1 cellular context compared by ENCODE assay signal in the genomic region with DNA sequence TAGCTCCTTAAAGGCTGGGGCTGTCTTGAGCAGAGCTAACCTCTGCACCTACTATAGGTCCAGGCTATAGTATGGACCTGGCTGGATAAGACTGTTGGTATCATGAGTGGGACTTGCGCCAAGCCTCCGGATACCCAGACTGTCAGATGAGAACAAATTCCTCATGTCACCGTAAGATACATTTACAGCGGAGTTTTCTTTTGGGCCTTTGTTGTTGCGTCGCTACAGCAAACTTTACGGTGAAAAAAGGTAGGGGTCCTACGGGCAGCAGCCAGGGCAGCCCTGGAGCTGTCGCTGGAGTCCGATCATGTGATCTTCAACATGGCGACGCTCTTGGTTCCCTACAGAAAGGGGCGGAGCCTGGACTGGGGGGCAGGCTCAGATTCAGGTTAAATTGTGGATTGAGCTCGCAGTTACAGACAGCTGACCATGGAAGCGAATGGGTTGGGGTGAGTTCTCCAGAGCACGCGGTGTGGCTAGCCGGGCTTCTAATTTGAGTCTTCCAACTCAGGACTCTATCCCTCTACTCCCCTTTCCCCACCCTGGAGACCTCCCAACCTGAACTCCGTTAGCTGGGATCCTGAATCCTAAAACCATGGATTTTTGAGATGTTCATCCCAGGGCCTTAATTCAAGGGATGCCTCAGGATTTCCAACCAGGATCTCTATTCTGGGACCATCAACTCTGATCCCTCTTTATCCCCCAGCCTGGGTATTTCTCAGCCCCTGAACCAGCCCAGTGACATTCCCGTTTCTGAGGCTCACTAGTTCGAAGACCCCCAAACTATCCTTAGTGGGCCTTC.
TF ChIP-seq lines count a peak whose summit lies in the region.

Gene UROD, plus strand, starts transcription at position 418 of the 802 bp plus-strand sequence. Its CDS starts 12 bp downstream, at position 430.

TF ChIP-seq in HepG2, 621 proteins besides CTCF, POLR2A, EP300 and RAD21 (continued from another document and continues in another):
- TF ChIP-seq, protein P1, sequence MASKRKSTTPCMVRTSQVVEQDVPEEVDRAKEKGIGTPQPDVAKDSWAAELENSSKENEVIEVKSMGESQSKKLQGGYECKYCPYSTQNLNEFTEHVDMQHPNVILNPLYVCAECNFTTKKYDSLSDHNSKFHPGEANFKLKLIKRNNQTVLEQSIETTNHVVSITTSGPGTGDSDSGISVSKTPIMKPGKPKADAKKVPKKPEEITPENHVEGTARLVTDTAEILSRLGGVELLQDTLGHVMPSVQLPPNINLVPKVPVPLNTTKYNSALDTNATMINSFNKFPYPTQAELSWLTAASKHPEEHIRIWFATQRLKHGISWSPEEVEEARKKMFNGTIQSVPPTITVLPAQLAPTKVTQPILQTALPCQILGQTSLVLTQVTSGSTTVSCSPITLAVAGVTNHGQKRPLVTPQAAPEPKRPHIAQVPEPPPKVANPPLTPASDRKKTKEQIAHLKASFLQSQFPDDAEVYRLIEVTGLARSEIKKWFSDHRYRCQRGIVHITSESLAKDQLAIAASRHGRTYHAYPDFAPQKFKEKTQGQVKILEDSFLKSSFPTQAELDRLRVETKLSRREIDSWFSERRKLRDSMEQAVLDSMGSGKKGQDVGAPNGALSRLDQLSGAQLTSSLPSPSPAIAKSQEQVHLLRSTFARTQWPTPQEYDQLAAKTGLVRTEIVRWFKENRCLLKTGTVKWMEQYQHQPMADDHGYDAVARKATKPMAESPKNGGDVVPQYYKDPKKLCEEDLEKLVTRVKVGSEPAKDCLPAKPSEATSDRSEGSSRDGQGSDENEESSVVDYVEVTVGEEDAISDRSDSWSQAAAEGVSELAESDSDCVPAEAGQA (IDR thresholded peaks at IDR 0.05; ENCODE audit: low read depth) = peak; percentile 70; the same call in 1 of the 2 replicates
- TF ChIP-seq, protein P1 (CRISPR knock-in tag; IDR thresholded peaks at IDR 0.05; ENCODE audit: borderline replicate concordance) = no peak
- no peak for TF ChIP-seq GLI4 (CRISPR knock-in tag; IDR thresholded peaks at IDR 0.05; ENCODE audit: borderline replicate concordance)
- no peak for TF ChIP-seq ZBTB20 (CRISPR knock-in tag; IDR thresholded peaks at IDR 0.05; ENCODE audit: borderline replicate concordance, low read depth)
- no peak for TF ChIP-seq JUNB (CRISPR knock-in tag; IDR thresholded peaks at IDR 0.05; ENCODE audit: borderline replicate concordance)
- no peak for TF ChIP-seq SMARCE1 (IDR thresholded peaks at IDR 0.05; ENCODE audit: borderline replicate concordance)
- no peak; the same call in 1 of the 2 replicates for TF ChIP-seq PAXIP1 (CRISPR knock-in tag; conservative IDR thresholded peaks at IDR 0.05)
- TF ChIP-seq GATAD2A (CRISPR knock-in tag; IDR thresholded peaks at IDR 0.05) = peak; percentile 78
- TF ChIP-seq CENPX (CRISPR knock-in tag; IDR thresholded peaks at IDR 0.05) = no peak
- no peak for TF ChIP-seq ZBTB8A (CRISPR knock-in tag; IDR thresholded peaks at IDR 0.05; ENCODE audit: borderline replicate concordance, low read depth)
- no peak for TF ChIP-seq SMARCC2 (IDR thresholded peaks at IDR 0.05)
- no peak for TF ChIP-seq NFE2L1 (CRISPR knock-in tag; IDR thresholded peaks at IDR 0.05; ENCODE audit: borderline replicate concordance)
- TF ChIP-seq IKZF1 (IDR thresholded peaks at IDR 0.05) = no peak
- TF ChIP-seq PCBP2 (optimal IDR thresholded peaks at IDR 0.05; ENCODE audit: low read depth, low read length, poor library complexity, severe bottlenecking) = no peak
- TF ChIP-seq JUN (CRISPR knock-in tag; IDR thresholded peaks at IDR 0.05) = no peak
- TF ChIP-seq, protein P2, sequence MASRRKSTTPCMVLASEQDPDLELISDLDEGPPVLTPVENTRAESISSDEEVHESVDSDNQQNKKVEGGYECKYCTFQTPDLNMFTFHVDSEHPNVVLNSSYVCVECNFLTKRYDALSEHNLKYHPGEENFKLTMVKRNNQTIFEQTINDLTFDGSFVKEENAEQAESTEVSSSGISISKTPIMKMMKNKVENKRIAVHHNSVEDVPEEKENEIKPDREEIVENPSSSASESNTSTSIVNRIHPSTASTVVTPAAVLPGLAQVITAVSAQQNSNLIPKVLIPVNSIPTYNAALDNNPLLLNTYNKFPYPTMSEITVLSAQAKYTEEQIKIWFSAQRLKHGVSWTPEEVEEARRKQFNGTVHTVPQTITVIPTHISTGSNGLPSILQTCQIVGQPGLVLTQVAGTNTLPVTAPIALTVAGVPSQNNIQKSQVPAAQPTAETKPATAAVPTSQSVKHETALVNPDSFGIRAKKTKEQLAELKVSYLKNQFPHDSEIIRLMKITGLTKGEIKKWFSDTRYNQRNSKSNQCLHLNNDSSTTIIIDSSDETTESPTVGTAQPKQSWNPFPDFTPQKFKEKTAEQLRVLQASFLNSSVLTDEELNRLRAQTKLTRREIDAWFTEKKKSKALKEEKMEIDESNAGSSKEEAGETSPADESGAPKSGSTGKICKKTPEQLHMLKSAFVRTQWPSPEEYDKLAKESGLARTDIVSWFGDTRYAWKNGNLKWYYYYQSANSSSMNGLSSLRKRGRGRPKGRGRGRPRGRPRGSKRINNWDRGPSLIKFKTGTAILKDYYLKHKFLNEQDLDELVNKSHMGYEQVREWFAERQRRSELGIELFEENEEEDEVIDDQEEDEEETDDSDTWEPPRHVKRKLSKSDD (CRISPR knock-in tag; IDR thresholded peaks at IDR 0.05; ENCODE audit: low read depth) = peak; percentile 39; the same call in 1 of the 2 replicates
- TF ChIP-seq NFYC (CRISPR knock-in tag; IDR thresholded peaks at IDR 0.05) = no peak; the same call in 1 of the 2 replicates
- no peak for TF ChIP-seq ZNF280D (CRISPR knock-in tag; IDR thresholded peaks at IDR 0.05)
- TF ChIP-seq ZNF281 (CRISPR knock-in tag; IDR thresholded peaks at IDR 0.05; ENCODE audit: borderline replicate concordance) = no peak
- no peak for TF ChIP-seq IRF1 (CRISPR knock-in tag; IDR thresholded peaks at IDR 0.05; ENCODE audit: low read depth)
- no peak for TF ChIP-seq NFIB (CRISPR knock-in tag; IDR thresholded peaks at IDR 0.05; ENCODE audit: borderline replicate concordance)
- no peak for TF ChIP-seq CENPT (CRISPR knock-in tag; IDR thresholded peaks at IDR 0.05; ENCODE audit: low read depth)
- TF ChIP-seq MEF2D (CRISPR knock-in tag; IDR thresholded peaks at IDR 0.05) = no peak
- TF ChIP-seq NR2F1 (CRISPR knock-in tag; IDR thresholded peaks at IDR 0.05) = no peak
- TF ChIP-seq CHD4 (IDR thresholded peaks at IDR 0.05; ENCODE audit: borderline replicate concordance, low read length) = no peak
- TF ChIP-seq, protein P3, sequence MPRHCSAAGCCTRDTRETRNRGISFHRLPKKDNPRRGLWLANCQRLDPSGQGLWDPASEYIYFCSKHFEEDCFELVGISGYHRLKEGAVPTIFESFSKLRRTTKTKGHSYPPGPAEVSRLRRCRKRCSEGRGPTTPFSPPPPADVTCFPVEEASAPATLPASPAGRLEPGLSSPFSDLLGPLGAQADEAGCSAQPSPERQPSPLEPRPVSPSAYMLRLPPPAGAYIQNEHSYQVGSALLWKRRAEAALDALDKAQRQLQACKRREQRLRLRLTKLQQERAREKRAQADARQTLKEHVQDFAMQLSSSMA (CRISPR knock-in tag; IDR thresholded peaks at IDR 0.05) = peak; percentile 56; the same call in 1 of the 2 replicates
